ENCODE assay signal across 1 cellular context in the genomic region with DNA sequence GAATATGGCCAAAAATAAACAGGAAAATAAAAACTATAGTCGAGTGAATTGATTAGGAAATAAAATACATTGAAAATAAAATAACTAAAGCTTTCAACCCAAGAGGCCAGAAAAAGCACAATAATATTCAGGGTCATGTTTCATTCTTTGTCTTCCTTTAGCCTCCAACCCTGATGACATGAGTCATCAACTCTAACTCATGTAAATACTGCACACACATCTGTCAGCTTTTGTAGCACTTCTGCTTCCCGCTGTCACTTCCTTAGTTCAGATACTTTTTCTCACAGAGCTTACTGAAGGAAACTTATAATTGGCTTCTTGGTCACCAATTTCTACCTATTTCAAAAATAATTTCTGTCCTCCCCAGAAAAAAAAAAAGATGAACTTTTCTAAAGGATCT.
TF ChIP-seq lines count a peak whose summit lies in the region.

No MANE protein-coding gene starts in this region.

TF ChIP-seq in K562, 482 proteins besides CTCF, POLR2A, EP300 and RAD21 (continued from another document and continues in another):
- TF ChIP-seq, protein P1, sequence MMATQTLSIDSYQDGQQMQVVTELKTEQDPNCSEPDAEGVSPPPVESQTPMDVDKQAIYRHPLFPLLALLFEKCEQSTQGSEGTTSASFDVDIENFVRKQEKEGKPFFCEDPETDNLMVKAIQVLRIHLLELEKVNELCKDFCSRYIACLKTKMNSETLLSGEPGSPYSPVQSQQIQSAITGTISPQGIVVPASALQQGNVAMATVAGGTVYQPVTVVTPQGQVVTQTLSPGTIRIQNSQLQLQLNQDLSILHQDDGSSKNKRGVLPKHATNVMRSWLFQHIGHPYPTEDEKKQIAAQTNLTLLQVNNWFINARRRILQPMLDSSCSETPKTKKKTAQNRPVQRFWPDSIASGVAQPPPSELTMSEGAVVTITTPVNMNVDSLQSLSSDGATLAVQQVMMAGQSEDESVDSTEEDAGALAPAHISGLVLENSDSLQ (IDR thresholded peaks at IDR 0.05) = peak; percentile 87
- TF ChIP-seq SIN3A (IDR thresholded peaks at IDR 0.05; ENCODE audit: borderline replicate concordance in 2 of 2, control insufficient read depth in 1 of 2, low read depth in 2 of 2, low read length in 2 of 2) = no peak
- TF ChIP-seq ZNF780A (CRISPR knock-in tag; IDR thresholded peaks at IDR 0.05) = no peak
- no peak for TF ChIP-seq TCFL5 (CRISPR knock-in tag; conservative IDR thresholded peaks at IDR 0.05)
- no peak for TF ChIP-seq HDAC3 (IDR thresholded peaks at IDR 0.05; ENCODE audit: borderline replicate concordance, partially characterized antibody)
- no peak for TF ChIP-seq RFX7 (CRISPR knock-in tag; IDR thresholded peaks at IDR 0.05)
- TF ChIP-seq PHF21A (IDR thresholded peaks at IDR 0.05; ENCODE audit: borderline replicate concordance, low read depth) = no peak
- TF ChIP-seq ZNF263 (CRISPR knock-in tag; IDR thresholded peaks at IDR 0.05; ENCODE audit: borderline replicate concordance) = no peak
- TF ChIP-seq TARDBP (IDR thresholded peaks at IDR 0.05) = no peak
- no peak for TF ChIP-seq GABPB1 (CRISPR knock-in tag; IDR thresholded peaks at IDR 0.05)
- TF ChIP-seq RFX1 (IDR thresholded peaks at IDR 0.05) = no peak
- no peak for TF ChIP-seq MTA3 (IDR thresholded peaks at IDR 0.05; ENCODE audit: borderline replicate concordance)
- no peak for TF ChIP-seq XRCC5 (IDR thresholded peaks at IDR 0.05; ENCODE audit: low read depth, low read length)
- no peak for TF ChIP-seq ZBTB12 (CRISPR knock-in tag; IDR thresholded peaks at IDR 0.05)
- TF ChIP-seq HNRNPH1 (optimal IDR thresholded peaks at IDR 0.05; ENCODE audit: low read depth, low read length) = no peak
- no peak for TF ChIP-seq COPS2 (conservative IDR thresholded peaks at IDR 0.05)
- peak in 1 of 2 experiments; percentile 40; a peak in 1 of 4 replicates for TF ChIP-seq RCOR1 (IDR thresholded peaks at IDR 0.05; ENCODE audit: borderline replicate concordance in 1 of 2, low read depth in 2 of 2, low read length in 2 of 2)
- TF ChIP-seq, protein P2, sequence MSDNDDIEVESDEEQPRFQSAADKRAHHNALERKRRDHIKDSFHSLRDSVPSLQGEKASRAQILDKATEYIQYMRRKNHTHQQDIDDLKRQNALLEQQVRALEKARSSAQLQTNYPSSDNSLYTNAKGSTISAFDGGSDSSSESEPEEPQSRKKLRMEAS (CRISPR knock-in tag; IDR thresholded peaks at IDR 0.05) = no peak
- no peak for TF ChIP-seq ZZZ3 (IDR thresholded peaks at IDR 0.05)
- TF ChIP-seq ZNF146 (CRISPR knock-in tag; IDR thresholded peaks at IDR 0.05; ENCODE audit: unreplicated experiment) = no peak
- TF ChIP-seq PREB (CRISPR knock-in tag; IDR thresholded peaks at IDR 0.05) = no peak
- TF ChIP-seq POLR2AphosphoS2 (IDR thresholded peaks at IDR 0.05; ENCODE audit: low read length) = no peak
- no peak for TF ChIP-seq SRSF1 (IDR thresholded peaks at IDR 0.05; ENCODE audit: low read depth, low read length)
- no peak for TF ChIP-seq NFXL1 (CRISPR knock-in tag; IDR thresholded peaks at IDR 0.05)
- TF ChIP-seq PRMT5 (CRISPR knock-in tag; IDR thresholded peaks at IDR 0.05) = no peak
- peak; percentile 67; the same call in 1 of the 2 replicates for TF ChIP-seq LEF1 (IDR thresholded peaks at IDR 0.05)
- no peak for TF ChIP-seq YBX1 (IDR thresholded peaks at IDR 0.05)
- TF ChIP-seq, protein P3, sequence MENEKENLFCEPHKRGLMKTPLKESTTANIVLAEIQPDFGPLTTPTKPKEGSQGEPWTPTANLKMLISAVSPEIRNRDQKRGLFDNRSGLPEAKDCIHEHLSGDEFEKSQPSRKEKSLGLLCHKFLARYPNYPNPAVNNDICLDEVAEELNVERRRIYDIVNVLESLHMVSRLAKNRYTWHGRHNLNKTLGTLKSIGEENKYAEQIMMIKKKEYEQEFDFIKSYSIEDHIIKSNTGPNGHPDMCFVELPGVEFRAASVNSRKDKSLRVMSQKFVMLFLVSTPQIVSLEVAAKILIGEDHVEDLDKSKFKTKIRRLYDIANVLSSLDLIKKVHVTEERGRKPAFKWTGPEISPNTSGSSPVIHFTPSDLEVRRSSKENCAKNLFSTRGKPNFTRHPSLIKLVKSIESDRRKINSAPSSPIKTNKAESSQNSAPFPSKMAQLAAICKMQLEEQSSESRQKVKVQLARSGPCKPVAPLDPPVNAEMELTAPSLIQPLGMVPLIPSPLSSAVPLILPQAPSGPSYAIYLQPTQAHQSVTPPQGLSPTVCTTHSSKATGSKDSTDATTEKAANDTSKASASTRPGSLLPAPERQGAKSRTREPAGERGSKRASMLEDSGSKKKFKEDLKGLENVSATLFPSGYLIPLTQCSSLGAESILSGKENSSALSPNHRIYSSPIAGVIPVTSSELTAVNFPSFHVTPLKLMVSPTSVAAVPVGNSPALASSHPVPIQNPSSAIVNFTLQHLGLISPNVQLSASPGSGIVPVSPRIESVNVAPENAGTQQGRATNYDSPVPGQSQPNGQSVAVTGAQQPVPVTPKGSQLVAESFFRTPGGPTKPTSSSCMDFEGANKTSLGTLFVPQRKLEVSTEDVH (IDR thresholded peaks at IDR 0.05; ENCODE audit: low read depth, partially characterized antibody) = no peak
- TF ChIP-seq JUND (IDR thresholded peaks at IDR 0.05; ENCODE audit: borderline replicate concordance, low read depth, low read length) = peak; percentile 98
- peak; percentile 99 for TF ChIP-seq JUND (tag; IDR thresholded peaks at IDR 0.05; ENCODE audit: borderline replicate concordance, low read depth, low read length)
- TF ChIP-seq CBFA2T2 (conservative IDR thresholded peaks at IDR 0.05) = no peak
- peak; percentile 93 for TF ChIP-seq JUN (IDR thresholded peaks at IDR 0.05; ENCODE audit: borderline replicate concordance, low read depth, low read length)
- TF ChIP-seq JUN (CRISPR knock-in tag; IDR thresholded peaks at IDR 0.05; ENCODE audit: borderline replicate concordance) = no peak
- no peak for TF ChIP-seq ZNF609 (CRISPR knock-in tag; IDR thresholded peaks at IDR 0.05; ENCODE audit: borderline replicate concordance)
- TF ChIP-seq FOXJ3 (CRISPR knock-in tag; IDR thresholded peaks at IDR 0.05) = no peak
- no peak for TF ChIP-seq ZNF778 (CRISPR knock-in tag; IDR thresholded peaks at IDR 0.05)
- no peak for TF ChIP-seq NR3C1 (CRISPR knock-in tag; IDR thresholded peaks at IDR 0.05)
- no peak for TF ChIP-seq PTBP1 (IDR thresholded peaks at IDR 0.05; ENCODE audit: low read depth, low read length)
- no peak for TF ChIP-seq PYGO2 (tag; IDR thresholded peaks at IDR 0.05)
- TF ChIP-seq ZNF507 (tag; conservative IDR thresholded peaks at IDR 0.05) = no peak
- no peak for TF ChIP-seq ESRRA (IDR thresholded peaks at IDR 0.05; ENCODE audit: borderline replicate concordance, low read depth)
- no peak for TF ChIP-seq THRAP3 (IDR thresholded peaks at IDR 0.05; ENCODE audit: borderline replicate concordance)
- TF ChIP-seq MEIS2 (IDR thresholded peaks at IDR 0.05; ENCODE audit: partially characterized antibody) = peak; percentile 93
- TF ChIP-seq HDGF (IDR thresholded peaks at IDR 0.05) = no peak
- TF ChIP-seq, protein P4, sequence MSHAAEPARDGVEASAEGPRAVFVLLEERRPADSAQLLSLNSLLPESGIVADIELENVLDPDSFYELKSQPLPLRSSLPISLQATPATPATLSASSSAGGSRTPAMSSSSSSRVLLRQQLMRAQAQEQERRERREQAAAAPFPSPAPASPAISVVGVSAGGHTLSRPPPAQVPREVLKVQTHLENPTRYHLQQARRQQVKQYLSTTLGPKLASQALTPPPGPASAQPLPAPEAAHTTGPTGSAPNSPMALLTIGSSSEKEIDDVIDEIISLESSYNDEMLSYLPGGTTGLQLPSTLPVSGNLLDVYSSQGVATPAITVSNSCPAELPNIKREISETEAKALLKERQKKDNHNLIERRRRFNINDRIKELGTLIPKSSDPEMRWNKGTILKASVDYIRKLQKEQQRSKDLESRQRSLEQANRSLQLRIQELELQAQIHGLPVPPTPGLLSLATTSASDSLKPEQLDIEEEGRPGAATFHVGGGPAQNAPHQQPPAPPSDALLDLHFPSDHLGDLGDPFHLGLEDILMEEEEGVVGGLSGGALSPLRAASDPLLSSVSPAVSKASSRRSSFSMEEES (CRISPR knock-in tag; IDR thresholded peaks at IDR 0.05) = no peak
- peak; percentile 85 for TF ChIP-seq SMARCA4 (IDR thresholded peaks at IDR 0.05)
- TF ChIP-seq ZNF140 (CRISPR knock-in tag; IDR thresholded peaks at IDR 0.05) = no peak
- no peak for TF ChIP-seq SMAD3 (CRISPR knock-in tag; conservative IDR thresholded peaks at IDR 0.05)
- TF ChIP-seq HEY1 (CRISPR knock-in tag; IDR thresholded peaks at IDR 0.05; ENCODE audit: borderline replicate concordance) = no peak
- TF ChIP-seq SMARCC2 (IDR thresholded peaks at IDR 0.05; ENCODE audit: low read depth) = peak; percentile 64; the same call in 1 of the 2 replicates
- no peak for TF ChIP-seq ZNF274 (IDR thresholded peaks at IDR 0.05; ENCODE audit: borderline replicate concordance, low read depth, low read length)
- peak; percentile 23 to 53; a peak in 2 of 4 replicates for TF ChIP-seq NRF1 (conservative IDR thresholded peaks at IDR 0.05 in 1 of 2, IDR thresholded peaks at IDR 0.05 in 1 of 2)
- TF ChIP-seq ATF7 (IDR thresholded peaks at IDR 0.05) = peak; percentile 65; the same call in 1 of the 2 replicates
- TF ChIP-seq MYC (IDR thresholded peaks at IDR 0.05; ENCODE audit: low read depth, low read length) = no peak
- TF ChIP-seq MYC (CRISPR knock-in tag; IDR thresholded peaks at IDR 0.05; ENCODE audit: borderline replicate concordance, low read depth) = no peak
